ENCODE assay signal across 6 cellular contexts in the genomic region with DNA sequence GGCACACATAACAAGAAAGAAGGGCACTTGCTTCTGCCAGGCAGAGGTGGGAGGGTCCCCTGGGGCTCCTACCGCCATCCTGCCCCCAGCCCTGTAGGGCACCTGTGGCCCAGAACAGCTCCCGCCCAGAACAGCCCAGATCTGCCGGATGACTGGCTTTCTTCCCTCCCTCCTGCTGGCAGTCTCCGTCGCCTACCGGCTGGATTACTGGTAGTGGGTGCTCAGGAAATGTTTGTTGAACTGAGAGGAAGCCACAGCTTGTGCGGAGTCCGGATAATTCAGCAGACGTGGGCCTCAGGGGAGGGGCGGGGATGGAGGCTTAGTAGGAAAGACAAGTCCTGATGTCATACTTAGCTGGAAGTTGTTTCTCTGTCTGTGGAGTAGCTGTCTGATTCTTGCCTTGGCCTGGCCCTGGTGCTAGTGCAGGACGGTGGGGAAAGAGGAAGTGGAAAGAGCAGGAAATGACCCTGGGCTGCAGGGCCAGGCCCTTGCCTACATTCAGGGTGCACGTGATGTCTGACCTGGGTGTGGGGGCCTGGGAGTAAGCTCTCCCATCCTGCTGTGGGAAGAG. TPM values are rescaled to one million over a fixed set of nuclear protein-coding genes. Genes with fewer than 3 reads are reported as not detected.
DNase-seq lines count a peak whose midpoint lies in the region; ATAC-seq and TF ChIP-seq lines count a peak whose summit lies in the region.

No MANE protein-coding gene starts in this region.

- H3K4me3 Mint-ChIP-seq in activated T-helper 17 cell treated with anti-CD3 and anti-CD28 coated beads, Interleukin-2, amount 50 U/mL, for 72 hours: peak overlapping the region; percentile 62

- H3K27ac ChIP-seq in right lobe of liver: peak overlapping the region; percentile 25 to 79 (median 71)

- intact Hi-C loops in right lobe of liver (cut with DNase I): no loop called here

- H3K4me1 Mint-ChIP-seq in activated T-helper 17 cell treated with anti-CD3 and anti-CD28 coated beads, Interleukin-2, amount 50 U/mL, for 72 hours: peaks cover 13% of the 10 kb centered on the region

- ATAC-seq in HG02759 (IDR thresholded peaks at IDR 0.05; ENCODE audit: unreplicated experiment): peak; percentile 47
- ATAC-seq in activated T-helper 17 cell treated with anti-CD3 and anti-CD28 coated beads, Interleukin-2, amount 50 U/mL, for 72 hours (replicated peaks): peak; percentile 37
- ATAC-seq in right lobe of liver: peak; percentile 60 to 71 (median 70)
- no peak for ATAC-seq in GM21529 (IDR thresholded peaks at IDR 0.05; ENCODE audit: unreplicated experiment)

- TF ChIP-seq CTCF in right lobe of liver (IDR thresholded peaks at IDR 0.05): no peak

- no peaks in the 10 kb centered on the region for H3K36me3 Mint-ChIP-seq in activated T-helper 17 cell treated with anti-CD3 and anti-CD28 coated beads, Interleukin-2, amount 50 U/mL, for 72 hours (ENCODE audit: low read depth)

- H3K27me3 Mint-ChIP-seq in activated T-helper 17 cell treated with anti-CD3 and anti-CD28 coated beads, Interleukin-2, amount 50 U/mL, for 72 hours: no peaks in the 10 kb centered on the region

- peak overlapping the region; percentile 80 for H3K27ac Mint-ChIP-seq in activated T-helper 17 cell treated with anti-CD3 and anti-CD28 coated beads, Interleukin-2, amount 50 U/mL, for 72 hours

- H3K9me3 ChIP-seq in right lobe of liver: no peaks in the 10 kb centered on the region

- H3K27me3 ChIP-seq in right lobe of liver: no peaks in the 10 kb centered on the region

- no peak for TF ChIP-seq POLR2A in right lobe of liver (IDR thresholded peaks at IDR 0.05)

- WGBS in right lobe of liver (ENCODE audit: insufficient coverage, low coverage, low lambda C conversion rate, missing lambda C conversion rate): 50% methylated on average over 10 of the region's 12 CpGs

- H3K36me3 ChIP-seq in right lobe of liver: no peaks in the 10 kb centered on the region

- no peaks in the 10 kb centered on the region for H3K9me3 Mint-ChIP-seq in activated T-helper 17 cell treated with anti-CD3 and anti-CD28 coated beads, Interleukin-2, amount 50 U/mL, for 72 hours

- peaks cover 0 to 5% (median 0%) of the 10 kb centered on the region in 4 donors for H3K4me1 ChIP-seq in right lobe of liver

- DNase-seq in right lobe of liver (peak in 2 of 3 donors; percentile 72 to 77), NCI-H1930 (lab: John Stamatoyannopoulos, UW) (no peak), cerebellum (ENCODE audit: low spot score) (no peak)

- H3K4me3 ChIP-seq in right lobe of liver: no peak overlapping the region

RNA-seq across cellular contexts. Expression of a gene that starts 6.7 kb away (rescaled TPM):
- 1 to 10 TPM in 1 of 2 donors, under 1 TPM in 1; 0.78 to 2.7 TPM for total RNA-seq in activated T-helper 17 cell treated with anti-CD3 and anti-CD28 coated beads, Interleukin-2, amount 50 U/mL, for 72 hours
- total RNA-seq in right lobe of liver (10 to 100 TPM in 1 of 6 experiments, 1 to 10 TPM in 5; 4.2 to 11.9 (median 4.7) TPM), cerebellum (0.73 TPM)

RNA-seq across cellular contexts. Expression of a gene that starts 10.5 kb away (rescaled TPM):
- 10 to 100 TPM; 10.8 to 11.0 TPM for total RNA-seq in activated T-helper 17 cell treated with anti-CD3 and anti-CD28 coated beads, Interleukin-2, amount 50 U/mL, for 72 hours
- 1 to 10 TPM; 4.6 to 8.7 (median 5.8) TPM for total RNA-seq in right lobe of liver
- total RNA-seq in cerebellum: 13.2 TPM

RNA-seq across cellular contexts. Expression of a gene that starts 16.8 kb away (rescaled TPM):
- not detected for total RNA-seq in activated T-helper 17 cell treated with anti-CD3 and anti-CD28 coated beads, Interleukin-2, amount 50 U/mL, for 72 hours
- not detected for total RNA-seq in right lobe of liver
- total RNA-seq in cerebellum: not detected

RNA-seq across cellular contexts. Expression of a gene that starts 24.0 kb away (rescaled TPM):
- total RNA-seq in activated T-helper 17 cell treated with anti-CD3 and anti-CD28 coated beads, Interleukin-2, amount 50 U/mL, for 72 hours: 1 to 10 TPM in 1 of 2 donors, under 1 TPM in 1; 0.11 to 1.6 TPM
- total RNA-seq in right lobe of liver: under 1 TPM; 0.06 to 0.71 (median 0.16) TPM
- total RNA-seq in cerebellum: 30.9 TPM

RNA-seq across cellular contexts. Expression of a gene that starts 26.3 kb away (rescaled TPM):
- total RNA-seq in activated T-helper 17 cell treated with anti-CD3 and anti-CD28 coated beads, Interleukin-2, amount 50 U/mL, for 72 hours: 100 to 1,000 TPM; 111 to 116 TPM
- 10 to 100 TPM in 2 of 6 experiments, 1 to 10 TPM in 4; 5.0 to 18.0 (median 7.2) TPM for total RNA-seq in right lobe of liver
- 4.4 TPM for total RNA-seq in cerebellum

Comparison
In these comparisons a context has a peak if more than half of its experiments do, and no peak if none do; other contexts are left out.
1. DNase-seq: peak in right lobe of liver (2 of 3); none in NCI-H1930 (0 of 2) and cerebellum (single experiment).